In genomic region chr17:12830692-12831363, GRCh38 we compare ENCODE assay signal across 18 cellular contexts. TPM values are rescaled to one million over a fixed set of nuclear protein-coding genes. Genes with fewer than 3 reads are reported as not detected.
A peak's percentile ranks its signal among the peaks of the same experiment; 100 is the strongest.
DNase-seq lines count a peak whose midpoint lies in the region; ATAC-seq and TF ChIP-seq lines count a peak whose summit lies in the region.
"Had no signal": no experiment of that assay in that cellular context is flagged by ENCODE, and none has a peak within 500 bp of the region (broad histone marks: within the 10 kb centered on the region; RNA-seq: fewer than 3 reads in every experiment).

No MANE protein-coding gene starts in this region.

- H3K36me3 ChIP-seq in colonic mucosa (no peaks in the 10 kb centered on the region), mucosa of descending colon (ENCODE audit: low read depth) (no peaks in the 10 kb centered on the region), upper lobe of right lung (no peaks in the 10 kb centered on the region), neural progenitor cell (no peaks in the 10 kb centered on the region), left ventricle myocardium inferior (no peaks in the 10 kb centered on the region)
- H3K36me3 ChIP-seq: BE2C had no signal

- H3K27ac ChIP-seq in colonic mucosa (peak overlapping the region; percentile 55), upper lobe of right lung (no peak overlapping the region), neural progenitor cell (no peak overlapping the region), left ventricle myocardium inferior (replicated peaks) (no peak overlapping the region)
- H3K27ac ChIP-seq: SK-N-MC had no signal

- TF ChIP-seq CTCF in colonic mucosa (IDR thresholded peaks at IDR 0.05) (no peak), mucosa of descending colon (IDR thresholded peaks at IDR 0.05) (no peak), upper lobe of right lung (IDR thresholded peaks at IDR 0.05) (no peak), neural progenitor cell (IDR thresholded peaks at IDR 0.05) (no peak), left ventricle myocardium inferior (IDR thresholded peaks at IDR 0.05; ENCODE audit: borderline replicate concordance) (no peak), progenitor cell of endocrine pancreas (IDR thresholded peaks at IDR 0.05; ENCODE audit: unreplicated experiment) (no peak)

- H2AFZ ChIP-seq in neural progenitor cell (replicated peaks), result no peak overlapping the region
- H2AFZ ChIP-seq: GM23338 had no signal

- H3K4me3 ChIP-seq in colonic mucosa, result no peak overlapping the region
- no peak overlapping the region for H3K4me3 ChIP-seq in mucosa of descending colon
- no peak overlapping the region for H3K4me3 ChIP-seq in upper lobe of right lung
- no peak overlapping the region for H3K4me3 ChIP-seq in neural progenitor cell
- no peak overlapping the region for H3K4me3 ChIP-seq in left ventricle myocardium inferior
- H3K4me3 ChIP-seq: GM23338, SK-N-MC had no signal

- H3K4me1 Mint-ChIP-seq in neural progenitor cell (no peaks in the 10 kb centered on the region), progenitor cell of endocrine pancreas (ENCODE audit: low read depth) (peaks cover 4% of the 10 kb centered on the region)

- no peaks in the 10 kb centered on the region for H3F3A ChIP-seq in neural progenitor cell (ENCODE audit: low read depth)

- DNase-seq in NOMO-1 (lab: John Stamatoyannopoulos, UW; ENCODE audit: unreplicated experiment in 2 of 2), result peak; percentile 52 to 92
- peak; percentile 41 for DNase-seq in colonic mucosa
- peak in 2 of 3 donors; percentile 41 to 49 for DNase-seq in mucosa of descending colon
- no peak for DNase-seq in upper lobe of right lung
- no peak for DNase-seq in neural progenitor cell (ENCODE audit: low spot score)
- DNase-seq in left ventricle myocardium inferior, result no peak
- no peak for DNase-seq in progenitor cell of endocrine pancreas (ENCODE audit: low spot score, unreplicated experiment)
- DNase-seq: BE2C; Calu3; CD4-positive, alpha-beta T cell; NCI-H1048; NCI-H1436 treated with DMSO at 0.1 percent for 48 hours; NCI-H2029 treated with DMSO at 0.1 percent for 48 hours; NCI-H510A; NCI-H82; Right ventricle myocardium superior had no signal

- intact Hi-C loops in colonic mucosa (cut with DNase I) (no loop called here), mucosa of descending colon (cut with DNase I, micrococcal nuclease) (no loop called here), upper lobe of right lung (cut with DNase I) (no loop called here), left ventricle myocardium inferior (cut with micrococcal nuclease) (no loop called here)

- H3K9me3 Mint-ChIP-seq in neural progenitor cell (peaks cover 25% of the 10 kb centered on the region), progenitor cell of endocrine pancreas (ENCODE audit: low read depth) (peaks cover 41% of the 10 kb centered on the region)

- no peaks in the 10 kb centered on the region for H3K27me3 Mint-ChIP-seq in neural progenitor cell (ENCODE audit: insufficient read depth, low read depth)
- H3K27me3 Mint-ChIP-seq in progenitor cell of endocrine pancreas, result no peaks in the 10 kb centered on the region
- H3K27me3 Mint-ChIP-seq: CD4-positive, alpha-beta T cell had no signal

- H3K4me1 ChIP-seq in colonic mucosa (no peaks in the 10 kb centered on the region), mucosa of descending colon (ENCODE audit: low read depth) (peaks cover 17% of the 10 kb centered on the region), upper lobe of right lung (no peaks in the 10 kb centered on the region), neural progenitor cell (no peaks in the 10 kb centered on the region), left ventricle myocardium inferior (no peaks in the 10 kb centered on the region)
- H3K4me1 ChIP-seq: BE2C had no signal

- H3K4me3 Mint-ChIP-seq in neural progenitor cell (no peak overlapping the region), progenitor cell of endocrine pancreas (ENCODE audit: low read depth) (no peak overlapping the region)
- H3K4me3 Mint-ChIP-seq: CD4-positive, alpha-beta T cell; GM23338 had no signal

- no peak overlapping the region for H3K27ac Mint-ChIP-seq in neural progenitor cell
- H3K27ac Mint-ChIP-seq in progenitor cell of endocrine pancreas, result no peak overlapping the region
- H3K27ac Mint-ChIP-seq: CD4-positive, alpha-beta T cell; GM23338 had no signal

- peak overlapping the region in 1 of 2 donors; percentile 62 for H3K9ac ChIP-seq in colonic mucosa (ENCODE audit: low read depth in 2 of 2, low read length in 2 of 2)
- H3K9ac ChIP-seq in neural progenitor cell, result no peak overlapping the region

- no peaks in the 10 kb centered on the region for H3K79me2 ChIP-seq in neural progenitor cell (ENCODE audit: low read depth)

- no peaks in the 10 kb centered on the region for H3K27me3 ChIP-seq in colonic mucosa
- no peaks in the 10 kb centered on the region for H3K27me3 ChIP-seq in upper lobe of right lung
- no peaks in the 10 kb centered on the region for H3K27me3 ChIP-seq in neural progenitor cell
- H3K27me3 ChIP-seq in left ventricle myocardium inferior (ENCODE audit: low read depth), result no peaks in the 10 kb centered on the region
- H3K27me3 ChIP-seq: BE2C had no signal

- peak; percentile 94 for ATAC-seq in mucosa of descending colon
- ATAC-seq in upper lobe of right lung, result peak; percentile 97
- ATAC-seq: GM23338 had no signal

- H3K4me2 ChIP-seq in neural progenitor cell, result no peak overlapping the region
- H3K4me2 ChIP-seq: GM23338 had no signal

- H3K9me3 ChIP-seq in colonic mucosa (no peaks in the 10 kb centered on the region), mucosa of descending colon (peaks cover 13% of the 10 kb centered on the region), upper lobe of right lung (no peaks in the 10 kb centered on the region), neural progenitor cell (ENCODE audit: low read depth) (no peaks in the 10 kb centered on the region), left ventricle myocardium inferior (replicated peaks) (peaks cover 25% of the 10 kb centered on the region)
- H3K9me3 ChIP-seq: BE2C had no signal

- H3K36me3 Mint-ChIP-seq in neural progenitor cell (no peaks in the 10 kb centered on the region), progenitor cell of endocrine pancreas (ENCODE audit: insufficient read depth) (peaks cover 24% of the 10 kb centered on the region)

- no peaks in the 10 kb centered on the region for H4K20me1 ChIP-seq in neural progenitor cell (ENCODE audit: low read depth)

RNA-seq across cellular contexts. Expression of gene ARHGAP44, which starts 41.5 kb away (rescaled TPM):
- total RNA-seq in colonic mucosa (10 to 100 TPM; 46.3 to 51.5 TPM), mucosa of descending colon (10 to 100 TPM; 34.4 to 92.3 (median 52.0) TPM), upper lobe of right lung (41.2 TPM), neural progenitor cell (ENCODE audit: low replicate concordance) (8.7 and 10.6 TPM in 2 replicates), left ventricle myocardium inferior (7.2 TPM), progenitor cell of endocrine pancreas (12.4 and 12.8 TPM in 2 replicates)
- total RNA-seq: CD4-positive, alpha-beta T cell had no signal

Comparison
In these comparisons a context has a peak if more than half of its experiments do, and no peak if none do; other contexts are left out.
1. DNase-seq: peak in NOMO-1 (2 of 2), colonic mucosa (single experiment) and mucosa of descending colon (2 of 3); none in upper lobe of right lung (single experiment), neural progenitor cell (single experiment), left ventricle myocardium inferior (single experiment) and progenitor cell of endocrine pancreas (single experiment).